8 cellular contexts compared by ENCODE assay signal in genomic region chr10:6275022-6275997, GRCh38.
DNase-seq lines count a peak whose midpoint lies in the region; ATAC-seq and TF ChIP-seq lines count a peak whose summit lies in the region.

No MANE protein-coding gene starts in this region.

- ATAC-seq in GM18517 (IDR thresholded peaks at IDR 0.05; ENCODE audit: unreplicated experiment) (peak; percentile 79), HG03060 (IDR thresholded peaks at IDR 0.05; ENCODE audit: low read depth, unreplicated experiment) (peak; percentile 44)

- no peaks in the 10 kb centered on the region for H3K9me3 ChIP-seq in SK-N-SH
- H3K9me3 ChIP-seq in transverse colon: no peaks in the 10 kb centered on the region

- peaks cover 19% of the 10 kb centered on the region for H3K36me3 Mint-ChIP-seq in activated naive CD8-positive, alpha-beta T cell treated with anti-CD3 and anti-CD28 coated beads for 36 hours
- no peaks in the 10 kb centered on the region for H3K36me3 Mint-ChIP-seq in progenitor cell of endocrine pancreas (ENCODE audit: insufficient read depth)

- H3K27me3 ChIP-seq in SK-N-SH (ENCODE audit: insufficient read depth) (no peaks in the 10 kb centered on the region), transverse colon (no peaks in the 10 kb centered on the region)

- peaks cover 38% of the 10 kb centered on the region for H3K4me1 Mint-ChIP-seq in activated naive CD8-positive, alpha-beta T cell treated with anti-CD3 and anti-CD28 coated beads for 36 hours
- H3K4me1 Mint-ChIP-seq in progenitor cell of endocrine pancreas (ENCODE audit: low read depth): peaks cover 53% of the 10 kb centered on the region

- peak overlapping the region; percentile 69 for H3K4me3 Mint-ChIP-seq in activated naive CD8-positive, alpha-beta T cell treated with anti-CD3 and anti-CD28 coated beads for 36 hours
- peak overlapping the region; percentile 9 for H3K4me3 Mint-ChIP-seq in progenitor cell of endocrine pancreas (ENCODE audit: low read depth)

- H3K9me2 ChIP-seq in SK-N-SH: no peaks in the 10 kb centered on the region

- TF ChIP-seq POLR2A in transverse colon (IDR thresholded peaks at IDR 0.05): peak; percentile 33

- CTCF ChIA-PET in SK-N-SH (lab: Yijun Ruan, JAX): interaction anchor here (0.7 to 0.9 kb wide), 2 partner anchors 73 to 126 kb away, joined by 3 read pairs; partner anchors contain the start of gene PFKFB3

- WGBS in SK-N-SH (ENCODE audit: low lambda C conversion rate): 52% methylated on average over 19 of the region's 29 CpGs
- 72 to 80% methylated on average over 3 to 28 of the region's 29 CpGs for WGBS in transverse colon (ENCODE audit: low coverage in 1 of 2), 2 donors

- peak overlapping the region; percentile 89 for H3K27ac Mint-ChIP-seq in activated naive CD8-positive, alpha-beta T cell treated with anti-CD3 and anti-CD28 coated beads for 36 hours
- H3K27ac Mint-ChIP-seq in progenitor cell of endocrine pancreas: peak overlapping the region; percentile 67

- no peaks in the 10 kb centered on the region for H3K79me2 ChIP-seq in SK-N-SH (ENCODE audit: insufficient read depth)

- no peaks in the 10 kb centered on the region for H3K36me3 ChIP-seq in SK-N-SH (replicated peaks in 1 of 2; ENCODE audit: control insufficient read depth in 1 of 2, insufficient read depth in 2 of 2, low read length in 1 of 2)
- no peaks in the 10 kb centered on the region for H3K36me3 ChIP-seq in transverse colon

- TF ChIP-seq RAD21 in SK-N-SH (IDR thresholded peaks at IDR 0.05; ENCODE audit: low read length): no peak

- POLR2A ChIA-PET in SK-N-SH (lab: Yijun Ruan, JAX): no interaction called here

- peaks cover 27% of the 10 kb centered on the region for H3F3A ChIP-seq in SK-N-SH (replicated peaks; ENCODE audit: insufficient read depth)

- H4K20me1 ChIP-seq in SK-N-SH (ENCODE audit: insufficient read depth): no peaks in the 10 kb centered on the region

- no peaks in the 10 kb centered on the region for H3K27me3 Mint-ChIP-seq in activated naive CD8-positive, alpha-beta T cell treated with anti-CD3 and anti-CD28 coated beads for 36 hours
- H3K27me3 Mint-ChIP-seq in progenitor cell of endocrine pancreas: no peaks in the 10 kb centered on the region

- H3K4me2 ChIP-seq in SK-N-SH: peak overlapping the region; percentile 39

- peak; percentile 31 for TF ChIP-seq CTCF in SK-N-SH (IDR thresholded peaks at IDR 0.05)
- TF ChIP-seq CTCF in progenitor cell of endocrine pancreas (IDR thresholded peaks at IDR 0.05; ENCODE audit: unreplicated experiment): no peak
- no peak for TF ChIP-seq CTCF in transverse colon (IDR thresholded peaks at IDR 0.05)

- peak; percentile 36 for DNase-seq in SK-N-SH
- peak; percentile 88 for DNase-seq in activated naive CD8-positive, alpha-beta T cell treated with anti-CD3 and anti-CD28 coated beads for 36 hours
- DNase-seq in head of caudate nucleus: peak; percentile 61 to 95 (median 75)
- no peak for DNase-seq in progenitor cell of endocrine pancreas (ENCODE audit: low spot score, unreplicated experiment)
- DNase-seq in transverse colon: peak; percentile 80
- no peak for DNase-seq in NCI-H1417 treated with DMSO at 0.1 percent for 48 hours (lab: John Stamatoyannopoulos, UW)

- H2AFZ ChIP-seq in SK-N-SH (ENCODE audit: low read depth): peak overlapping the region; percentile 75

- peak overlapping the region; percentile 54 to 97 for H3K27ac ChIP-seq in SK-N-SH (ENCODE audit: low read depth in 2 of 2, low read length in 1 of 2)
- peak overlapping the region; percentile 39 to 77 (median 62) for H3K27ac ChIP-seq in transverse colon

- peak overlapping the region; percentile 12 to 16; a peak in 1 of 4 replicates for H3K4me3 ChIP-seq in SK-N-SH (ENCODE audit: low read depth in 2 of 2, low read length in 1 of 2)
- H3K4me3 ChIP-seq in transverse colon: no peak overlapping the region

- H3K4me1 ChIP-seq in SK-N-SH (ENCODE audit: control insufficient read depth in 1 of 2, insufficient read depth in 2 of 2, low read depth in 1 of 2, low read length in 1 of 2) (peaks cover 0 to 31% of the 10 kb centered on the region in 2 experiments; a peak in 2 of 4 replicates), transverse colon (peaks cover 0 to 7% (median 0%) of the 10 kb centered on the region in 4 donors)

- peak overlapping the region; percentile 65 for H3K9ac ChIP-seq in SK-N-SH

- TF ChIP-seq EP300 in SK-N-SH (IDR thresholded peaks at IDR 0.05; ENCODE audit: borderline replicate concordance in 1 of 2, low read depth in 1 of 2, low read length in 1 of 2) (peak in 1 of 2 experiments; percentile 70; a peak in 2 of 4 replicates), transverse colon (IDR thresholded peaks at IDR 0.05; ENCODE audit: low read depth) (peak; percentile 66)

- H3K9me3 Mint-ChIP-seq in activated naive CD8-positive, alpha-beta T cell treated with anti-CD3 and anti-CD28 coated beads for 36 hours: peaks cover 12% of the 10 kb centered on the region
- peaks cover 2% of the 10 kb centered on the region for H3K9me3 Mint-ChIP-seq in progenitor cell of endocrine pancreas (ENCODE audit: low read depth)

- in situ Hi-C loops in transverse colon (cut with MboI; ENCODE audit: low pct_ligation_motif_present in 1 of 4, low pct_unique_long_range_greater_than_20kb in 1 of 4, low sequenced_read_pairs in 3 of 4): no loop called here

- intact Hi-C loops in head of caudate nucleus (cut with DNase I): no loop called here
- intact Hi-C loops in transverse colon (cut with DNase I; ENCODE audit: low total_unique reads): no loop called here

TF ChIP-seq in SK-N-SH, 30 proteins besides CTCF, POLR2A, EP300 and RAD21 (continues in another document):
- TF ChIP-seq USF2 (IDR thresholded peaks at IDR 0.05; ENCODE audit: borderline replicate concordance, low read depth, low read length): no peak
- TF ChIP-seq POLR2AphosphoS5 (IDR thresholded peaks at IDR 0.05; ENCODE audit: low read depth, low read length): peak; percentile 81
- TF ChIP-seq FOXM1 (IDR thresholded peaks at IDR 0.05; ENCODE audit: low read depth): no peak
- peak; percentile 82 for TF ChIP-seq JUND (IDR thresholded peaks at IDR 0.05)
- peak; percentile 98 for TF ChIP-seq MAX (IDR thresholded peaks at IDR 0.05; ENCODE audit: low read depth)
- TF ChIP-seq SMC3 (IDR thresholded peaks at IDR 0.05; ENCODE audit: low read depth, low read length): no peak
- peak; percentile 83 for TF ChIP-seq GABPA (IDR thresholded peaks at IDR 0.05; ENCODE audit: low read depth)
- peak; percentile 95 for TF ChIP-seq FOSL2 (IDR thresholded peaks at IDR 0.05; ENCODE audit: borderline replicate concordance, low read depth)
- TF ChIP-seq RXRA (IDR thresholded peaks at IDR 0.05; ENCODE audit: borderline replicate concordance, low read depth): no peak; the same call in 1 of the 2 replicates
- TF ChIP-seq FOXJ3 (CRISPR knock-in tag; IDR thresholded peaks at IDR 0.05): no peak
- no peak for TF ChIP-seq NRF1 (IDR thresholded peaks at IDR 0.05; ENCODE audit: low read depth, low read length)
- peak; percentile 79 for TF ChIP-seq TCF12 (IDR thresholded peaks at IDR 0.05)
- TF ChIP-seq TEAD4 (IDR thresholded peaks at IDR 0.05; ENCODE audit: borderline replicate concordance, insufficient read depth): peak; percentile 32; the same call in 1 of the 2 replicates
- TF ChIP-seq REST (IDR thresholded peaks at IDR 0.05; ENCODE audit: low read depth, low read length): no peak
- peak; percentile 50; the same call in 1 of the 2 replicates for TF ChIP-seq NFIC (IDR thresholded peaks at IDR 0.05; ENCODE audit: borderline replicate concordance)
- peak; percentile 68; the same call in 1 of the 2 replicates for TF ChIP-seq TAF1 (IDR thresholded peaks at IDR 0.05; ENCODE audit: borderline replicate concordance, low read depth, low read length)

Comparison
In these comparisons a context has a peak if more than half of its experiments do, and no peak if none do; other contexts are left out.
1. DNase-seq: peak in SK-N-SH (single experiment), activated naive CD8-positive, alpha-beta T cell treated with anti-CD3 and anti-CD28 coated beads for 36 hours (single experiment), head of caudate nucleus (42 of 42) and transverse colon (single experiment); none in progenitor cell of endocrine pancreas (single experiment) and NCI-H1417 treated with DMSO at 0.1 percent for 48 hours (single experiment).
2. H3K4me3 ChIP-seq: peak in SK-N-SH (2 of 2); none in transverse colon (0 of 4).